8 cellular contexts compared by ENCODE assay signal in the genomic region with DNA sequence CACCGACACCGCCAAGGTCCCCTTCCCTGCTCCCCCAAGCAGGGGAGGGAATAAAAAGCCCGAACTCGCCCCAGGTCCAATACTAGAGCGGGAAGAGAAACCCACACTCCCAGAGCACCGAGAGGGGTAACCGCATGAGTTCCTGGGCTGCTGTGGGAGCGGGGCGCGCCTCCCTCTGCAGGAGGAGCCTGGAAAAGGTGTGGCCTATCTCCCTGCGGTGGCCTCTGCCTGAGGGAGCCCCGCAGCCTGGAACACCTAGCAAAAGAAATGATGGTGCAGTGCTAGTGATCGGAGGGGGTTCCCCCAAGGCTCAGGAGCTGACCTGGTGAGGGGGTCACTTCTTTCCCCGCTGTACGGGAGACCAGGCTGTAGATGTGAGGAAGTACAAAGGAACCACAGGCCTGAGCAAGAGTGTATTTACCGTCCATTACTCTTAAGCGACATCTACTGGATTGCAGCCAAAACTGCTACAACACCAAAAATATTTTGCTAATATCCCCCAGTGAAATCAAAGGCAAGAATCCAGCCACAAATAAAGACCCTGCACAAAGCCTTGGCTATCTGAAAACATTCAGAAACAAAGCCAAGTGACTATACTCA.
DNase-seq lines count a peak whose midpoint lies in the region; ATAC-seq and TF ChIP-seq lines count a peak whose summit lies in the region.
"Not testable (repeated sequence)": the region's sequence is repeated elsewhere in the genome, so short reads cannot be mapped to it uniquely, and the experiment has no call there.

No MANE protein-coding gene starts in this region.

- not testable (repeated sequence) for H3K27ac ChIP-seq in CD4-positive, alpha-beta T cell (ENCODE audit: low read depth, low read length); lower lobe of right lung

- H3K9me3 Mint-ChIP-seq in CD4-positive, alpha-beta T cell; activated CD8-positive, alpha-beta memory T cell treated with anti-CD3 and anti-CD28 coated beads, Interleukin-2, amount 10 ng/mL, durations not matched to agents 7 days and 5 days (ENCODE audit: low read depth): not testable (repeated sequence)

- H3K36me3 Mint-ChIP-seq in CD4-positive, alpha-beta T cell (ENCODE audit: low read depth); activated CD8-positive, alpha-beta memory T cell treated with anti-CD3 and anti-CD28 coated beads, Interleukin-2, amount 10 ng/mL, durations not matched to agents 7 days and 5 days: not testable (repeated sequence)

- POLR2A ChIA-PET in CD4-positive, alpha-beta T cell (lab: Charles Lee) = not testable (repeated sequence)

- H3K27ac Mint-ChIP-seq in CD4-positive, alpha-beta T cell; activated CD8-positive, alpha-beta memory T cell treated with anti-CD3 and anti-CD28 coated beads, Interleukin-2, amount 10 ng/mL, durations not matched to agents 7 days and 5 days: not testable (repeated sequence)

- not testable (repeated sequence) for TF ChIP-seq CTCF in CD4-positive, alpha-beta T cell (IDR thresholded peaks at IDR 0.05); lower lobe of right lung (IDR thresholded peaks at IDR 0.05)

- H3K9me3 ChIP-seq in CD4-positive, alpha-beta T cell (ENCODE audit: control insufficient read depth, low read length); lower lobe of right lung: not testable (repeated sequence)

- intact Hi-C loops in CD4-positive, alpha-beta T cell (cut with DNase I, micrococcal nuclease); lower lobe of right lung (cut with DNase I): not testable (repeated sequence)

- H3K4me3 Mint-ChIP-seq in CD4-positive, alpha-beta T cell; activated CD8-positive, alpha-beta memory T cell treated with anti-CD3 and anti-CD28 coated beads, Interleukin-2, amount 10 ng/mL, durations not matched to agents 7 days and 5 days: not testable (repeated sequence)

- DNase-seq in CD4-positive, alpha-beta T cell; activated CD8-positive, alpha-beta memory T cell treated with anti-CD3 and anti-CD28 coated beads, Interleukin-2, amount 10 ng/mL, durations not matched to agents 7 days and 5 days; lower lobe of right lung: not testable (repeated sequence)

- not testable (repeated sequence) for H3K36me3 ChIP-seq in lower lobe of right lung

- H3K27me3 Mint-ChIP-seq in CD4-positive, alpha-beta T cell; activated CD8-positive, alpha-beta memory T cell treated with anti-CD3 and anti-CD28 coated beads, Interleukin-2, amount 10 ng/mL, durations not matched to agents 7 days and 5 days: not testable (repeated sequence)

- not testable (repeated sequence) for H3K27me3 ChIP-seq in CD4-positive, alpha-beta T cell (ENCODE audit: control insufficient read depth, insufficient read depth, low read length); lower lobe of right lung (ENCODE audit: low read depth)

- ATAC-seq in CD4-positive, alpha-beta T cell (ENCODE audit: poor library complexity) = peak; percentile 87
- ATAC-seq in GM18909 (IDR thresholded peaks at IDR 0.05; ENCODE audit: poor library complexity, unreplicated experiment) (peak; percentile 89), GM21367 (IDR thresholded peaks at IDR 0.05; ENCODE audit: unreplicated experiment) (peak; percentile 88), HG02642 (IDR thresholded peaks at IDR 0.05; ENCODE audit: poor library complexity, unreplicated experiment) (peak; percentile 92), HG03066 (IDR thresholded peaks at IDR 0.05; ENCODE audit: low read depth, unreplicated experiment) (peak; percentile 83), HG03469 (IDR thresholded peaks at IDR 0.05; ENCODE audit: unreplicated experiment) (peak; percentile 56), lower lobe of right lung (peak; percentile 53 to 64)
- ATAC-seq in activated CD8-positive, alpha-beta memory T cell treated with anti-CD3 and anti-CD28 coated beads, Interleukin-2, amount 10 ng/mL, durations not matched to agents 7 days and 5 days = peak; percentile 93

- not testable (repeated sequence) for H3K4me3 ChIP-seq in lower lobe of right lung

- H3K4me1 ChIP-seq in lower lobe of right lung = not testable (repeated sequence)

- H3K4me1 Mint-ChIP-seq in CD4-positive, alpha-beta T cell (ENCODE audit: low read depth); activated CD8-positive, alpha-beta memory T cell treated with anti-CD3 and anti-CD28 coated beads, Interleukin-2, amount 10 ng/mL, durations not matched to agents 7 days and 5 days: not testable (repeated sequence)

- CTCF ChIA-PET in CD4-positive, alpha-beta T cell (lab: Charles Lee); activated CD8-positive, alpha-beta memory T cell treated with anti-CD3 and anti-CD28 coated beads, Interleukin-2, amount 10 ng/mL, durations not matched to agents 7 days and 5 days (lab: Charles Lee): not testable (repeated sequence)
